ENCODE assay signal across 29 cellular contexts in the genomic region with DNA sequence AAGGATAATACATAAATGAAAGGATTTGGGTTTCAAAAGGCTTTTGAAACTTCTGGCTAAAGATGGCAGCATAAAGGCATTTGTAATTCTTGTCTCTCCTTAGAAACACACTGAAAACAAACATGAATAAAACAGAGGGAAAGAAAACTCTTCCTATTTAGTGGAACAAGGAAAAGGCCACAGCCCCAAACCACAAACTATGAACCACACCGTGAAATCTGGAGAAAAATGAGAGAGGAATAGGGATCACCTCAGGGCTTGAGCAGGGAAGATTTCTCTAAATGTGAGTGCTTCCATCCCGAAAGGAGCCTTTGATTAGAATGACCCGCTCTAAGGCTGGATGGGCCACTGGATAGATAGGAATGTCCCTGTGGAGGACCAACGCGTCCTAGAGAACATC.
"Had no signal": no experiment of that assay in that cellular context is flagged by ENCODE, and none has a peak within 500 bp of the region (broad histone marks: within the 10 kb centered on the region; RNA-seq: fewer than 3 reads in every experiment).

No MANE protein-coding gene starts in this region.

- ATAC-seq: left colon; mucosa of descending colon; naive thymus-derived CD4-positive, alpha-beta T cell; natural killer cell treated with Interleukin-12 subunit alpha and Interleukin-12 subunit beta and Interleukin-15 and Interleukin-18, amount 100 ng/mL, for 72 hours; right lobe of liver; stimulated activated naive B cell treated with anti-CD40 and anti-IgM and Interleukin-4, amounts not matched to agents 10 μg/mL and 1 μg/mL and 100 μg/mL, for 72 hours; stimulated activated naive CD8-positive, alpha-beta T cell treated with anti-CD3 and anti-CD28 coated beads, Interleukin-15, Interleukin-2, amounts not matched to agents 100 U/mL and 50 U/mL, for 24 hours had no signal

- H3K27ac Mint-ChIP-seq: immature natural killer cell; naive thymus-derived CD4-positive, alpha-beta T cell; natural killer cell treated with Interleukin-12 subunit alpha and Interleukin-12 subunit beta and Interleukin-15 and Interleukin-18, amount 100 ng/mL, for 72 hours; progenitor cell of endocrine pancreas; stimulated activated naive B cell treated with anti-CD40 and anti-IgM and Interleukin-4, amounts not matched to agents 10 μg/mL and 1 μg/mL and 100 μg/mL, for 72 hours had no signal

- H3K9me3 ChIP-seq: left ventricle myocardium inferior, mucosa of descending colon, neutrophil, ovary, right atrium auricular region, right lobe of liver, stomach, testis, thyroid gland, transverse colon, upper lobe of left lung, vagina had no signal

- DNase-seq: hypothalamus; immature natural killer cell; kidney; left colon; left ventricle myocardium inferior; midbrain; mucosa of descending colon; naive thymus-derived CD4-positive, alpha-beta T cell; occipital lobe; ovary; right lobe of liver; stimulated activated CD4-positive, alpha-beta T cell treated with anti-CD3 and anti-CD28 coated beads, Interleukin-1b, Interleukin-23, amount 100 ng/mL, for 48 hours; stimulated activated CD4-positive, alpha-beta T cell treated with anti-CD3 and anti-CD28 coated beads, Interleukin-2, amount 100 ng/mL, for 48 hours; stimulated activated CD4-positive, alpha-beta T cell treated with anti-CD3 and anti-CD28 coated beads, Interleukin-4, amount 100 ng/mL, for 4 hours; stimulated activated CD8-positive, alpha-beta memory T cell treated with anti-CD3 and anti-CD28 coated beads, Interleukin-4, amount 100 ng/mL, for 48 hours; stimulated activated naive B cell treated with anti-CD40 and anti-IgM and Interleukin-4, amounts not matched to agents 10 μg/mL and 1 μg/mL and 100 μg/mL, for 72 hours; stimulated activated naive CD8-positive, alpha-beta T cell treated with anti-CD3 and anti-CD28 coated beads, Interleukin-15, Interleukin-2, amounts not matched to agents 100 U/mL and 50 U/mL, for 24 hours; stomach; testis; thyroid gland; transverse colon had no signal

- H3K27me3 ChIP-seq: neutrophil, ovary, right atrium auricular region, right lobe of liver, stomach, testis, thyroid gland, transverse colon, upper lobe of left lung, vagina had no signal

- H3K4me1 Mint-ChIP-seq: immature natural killer cell; naive thymus-derived CD4-positive, alpha-beta T cell had no signal

- H3K4me3 ChIP-seq: left ventricle myocardium inferior, lung, mucosa of descending colon, ovary, right atrium auricular region, right lobe of liver, smooth muscle cell, stomach, testis, thyroid gland, transverse colon, upper lobe of left lung, vagina had no signal

- H3K27me3 Mint-ChIP-seq: progenitor cell of endocrine pancreas; stimulated activated naive B cell treated with anti-CD40 and anti-IgM and Interleukin-4, amounts not matched to agents 10 μg/mL and 1 μg/mL and 100 μg/mL, for 72 hours had no signal

- H3K9me3 Mint-ChIP-seq: immature natural killer cell; naive thymus-derived CD4-positive, alpha-beta T cell; natural killer cell treated with Interleukin-12 subunit alpha and Interleukin-12 subunit beta and Interleukin-15 and Interleukin-18, amount 100 ng/mL, for 72 hours had no signal

- H3K4me1 ChIP-seq: right atrium auricular region, right lobe of liver, stomach, testis, thyroid gland, transverse colon, upper lobe of left lung, vagina had no signal

- H3K36me3 ChIP-seq: left ventricle myocardium inferior, neutrophil, ovary, right atrium auricular region, right lobe of liver, stomach, thyroid gland, transverse colon, upper lobe of left lung, vagina had no signal

- H3K36me3 Mint-ChIP-seq: immature natural killer cell; naive thymus-derived CD4-positive, alpha-beta T cell; natural killer cell treated with Interleukin-12 subunit alpha and Interleukin-12 subunit beta and Interleukin-15 and Interleukin-18, amount 100 ng/mL, for 72 hours; stimulated activated naive B cell treated with anti-CD40 and anti-IgM and Interleukin-4, amounts not matched to agents 10 μg/mL and 1 μg/mL and 100 μg/mL, for 72 hours had no signal

- H3K4me3 Mint-ChIP-seq: immature natural killer cell; naive thymus-derived CD4-positive, alpha-beta T cell; natural killer cell treated with Interleukin-12 subunit alpha and Interleukin-12 subunit beta and Interleukin-15 and Interleukin-18, amount 100 ng/mL, for 72 hours; stimulated activated naive B cell treated with anti-CD40 and anti-IgM and Interleukin-4, amounts not matched to agents 10 μg/mL and 1 μg/mL and 100 μg/mL, for 72 hours had no signal

- H3K4me2 ChIP-seq: smooth muscle cell had no signal

- H3K27ac ChIP-seq: left ventricle myocardium inferior, neutrophil, ovary, right atrium auricular region, right lobe of liver, stomach, testis, thyroid gland, transverse colon, upper lobe of left lung, vagina had no signal
